Comparison of ENCODE assay signal across 8 cellular contexts in the genomic region with DNA sequence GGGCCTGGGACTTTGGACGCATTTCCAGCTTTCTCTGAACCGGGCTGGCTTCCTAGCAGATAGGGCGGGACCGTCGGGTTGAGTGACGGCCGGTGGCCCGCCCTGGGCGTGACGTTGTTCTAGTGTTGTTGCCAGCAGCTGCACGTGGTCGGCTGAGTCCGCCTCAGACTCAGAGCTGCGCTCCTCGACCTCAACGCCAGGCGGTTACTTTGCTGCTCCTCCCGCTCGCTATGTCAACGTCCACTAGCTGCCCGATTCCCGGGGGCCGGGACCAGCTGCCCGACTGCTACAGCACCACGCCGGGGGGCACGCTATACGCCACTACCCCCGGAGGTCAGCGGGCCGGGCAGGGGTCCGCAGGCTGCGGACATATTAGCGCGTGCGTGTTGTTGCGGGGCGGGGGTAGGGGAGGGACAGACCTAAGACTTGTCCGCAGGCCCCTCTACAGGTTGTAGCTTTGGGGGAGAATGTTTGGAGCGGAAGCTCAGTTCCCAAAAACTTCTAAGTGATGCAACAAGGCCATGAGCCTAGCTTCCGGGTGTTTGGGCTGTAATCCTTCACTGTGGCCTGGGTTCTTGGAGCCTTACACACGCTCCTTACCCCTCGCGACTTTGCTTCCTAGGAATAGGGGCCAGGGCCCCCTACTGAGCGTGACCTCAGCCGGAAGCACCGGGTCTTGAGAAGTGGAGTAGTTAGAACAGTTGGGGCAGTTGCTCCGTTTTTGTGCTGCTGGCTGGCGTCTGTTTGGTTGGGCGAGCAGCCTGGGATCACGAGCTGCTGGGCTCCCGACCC. TPM values are rescaled to one million over a fixed set of nuclear protein-coding genes. Genes with fewer than 3 reads are reported as not detected.
DNase-seq lines count a peak whose midpoint lies in the region; ATAC-seq and TF ChIP-seq lines count a peak whose summit lies in the region.

A gene (plus strand): TSS at position 155 of the 792 bp plus-strand sequence. CDS start 76 bp downstream, at position 231.

- H3K4me3 Mint-ChIP-seq in T-cell (peak within 1 kb of the TSS; percentile 88 to 89 (median 89)), type B pancreatic cell (peak within 1 kb of the TSS; percentile 84)

- H3K4me3 ChIP-seq in DND-41 (ENCODE audit: low read depth in 1 of 2, low read length in 2 of 2): peak within 1 kb of the TSS; percentile 9 to 57; a peak in 3 of 4 replicates
- H3K4me3 ChIP-seq in LNCaP clone FGC (ENCODE audit: low read depth, low read length): peak within 1 kb of the TSS; percentile 49
- H3K4me3 ChIP-seq in left ventricle myocardium inferior: peak within 1 kb of the TSS; percentile 70

- H3K36me3 Mint-ChIP-seq in T-cell (peaks cover 26% of the 10 kb centered on the region), type B pancreatic cell (peaks cover 11% of the 10 kb centered on the region)

- H3K27ac ChIP-seq in DND-41 (ENCODE audit: low read length) (peak within 1 kb of the TSS; percentile 83), left ventricle myocardium inferior (replicated peaks) (peak within 1 kb of the TSS; percentile 97)

- peaks cover 59% of the 10 kb centered on the region for H3K36me3 ChIP-seq in DND-41 (ENCODE audit: insufficient read depth, low read length)
- H3K36me3 ChIP-seq in left ventricle myocardium inferior: peaks cover 52% of the 10 kb centered on the region

- H3K27me3 ChIP-seq in DND-41 (ENCODE audit: insufficient read depth, low read length, poor library complexity) (no peaks in the 10 kb centered on the region), left ventricle myocardium inferior (ENCODE audit: low read depth) (no peaks in the 10 kb centered on the region)

- TF ChIP-seq CTCF in DND-41 (IDR thresholded peaks at IDR 0.05; ENCODE audit: borderline replicate concordance, extremely low read depth, low read length, poor library complexity, severe bottlenecking) (peak; percentile 51), LNCaP clone FGC (IDR thresholded peaks at IDR 0.05; ENCODE audit: control insufficient read depth, extremely low read depth, insufficient read depth) (peak; percentile 12; the same call in 1 of the 2 replicates), left ventricle myocardium inferior (IDR thresholded peaks at IDR 0.05; ENCODE audit: borderline replicate concordance) (peak; percentile 76), type B pancreatic cell (conservative IDR thresholded peaks at IDR 0.05) (peak; percentile 81)

- peak within 1 kb of the TSS; percentile 68 for H3K4me2 ChIP-seq in DND-41 (ENCODE audit: insufficient read depth, low read length)

- POLR2A ChIA-PET in T-cell (lab: Charles Lee): interaction anchor here (0.7 to 2.4 kb wide), 11 partner anchors 10 to 152 kb away, joined by 3 to 16 read pairs (median 6); a partner anchor contains a TSS

- no peaks in the 10 kb centered on the region for H3K9me3 Mint-ChIP-seq in T-cell
- H3K9me3 Mint-ChIP-seq in type B pancreatic cell: no peaks in the 10 kb centered on the region

- H4K20me1 ChIP-seq in DND-41 (ENCODE audit: insufficient read depth, low read length): peaks cover 8% of the 10 kb centered on the region; the same call in 1 of the 2 replicates

- H3K4me1 ChIP-seq in DND-41 (ENCODE audit: insufficient read depth, low read length): peaks cover 33% of the 10 kb centered on the region
- H3K4me1 ChIP-seq in left ventricle myocardium inferior: peaks cover 48% of the 10 kb centered on the region

- H3K4me1 Mint-ChIP-seq in T-cell (peaks cover 30 to 41% (median 32%) of the 10 kb centered on the region in 3 donors), type B pancreatic cell (ENCODE audit: unreplicated experiment) (peaks cover 13% of the 10 kb centered on the region)

- DNase-seq in DND-41 (peak; percentile 82), LNCaP clone FGC (ENCODE audit: low read depth) (peak; percentile 97), T-cell (peak; percentile 69 to 94 (median 88)), amniotic stem cell (lab: John Stamatoyannopoulos, UW) (peak; percentile 93), left ventricle myocardium inferior (peak; percentile 98), posterior vena cava (ENCODE audit: low spot score) (peak; percentile 99), type B pancreatic cell (ENCODE audit: extremely low spot score, unreplicated experiment) (peak; percentile 94)

- peak within 1 kb of the TSS; percentile 63 for H2AFZ ChIP-seq in DND-41 (ENCODE audit: low read depth, low read length)

- H3K27ac Mint-ChIP-seq in T-cell: peak within 1 kb of the TSS; percentile 97 to 99
- H3K27ac Mint-ChIP-seq in type B pancreatic cell: peak within 1 kb of the TSS; percentile 86

- intact Hi-C loops in left ventricle myocardium inferior (cut with micrococcal nuclease) (loop anchor here (10.0 kb wide), 1 partner anchor 97 kb away; a partner anchor contains a TSS), posterior vena cava (cut with DNase I) (loop anchor here in 1 of 2 donors (5.0 kb wide), 1 partner anchor 95 kb away; no protein-coding TSS in a partner anchor)

- ATAC-seq in DND-41 (ENCODE audit: insufficient read depth, low read depth) (peak; percentile 86), GM21825 (IDR thresholded peaks at IDR 0.05; ENCODE audit: unreplicated experiment) (peak; percentile 97), T-cell (replicated peaks in 1 of 4) (peak; percentile 97 to 98 (median 98))

- H3K27me3 Mint-ChIP-seq in T-cell (no peaks in the 10 kb centered on the region), type B pancreatic cell (no peaks in the 10 kb centered on the region)

- peak within 1 kb of the TSS; percentile 74 for H3K9ac ChIP-seq in DND-41 (ENCODE audit: low read depth, low read length)

- H3K9me3 ChIP-seq in DND-41 (ENCODE audit: insufficient read depth, low read length, severe bottlenecking): no peaks in the 10 kb centered on the region
- no peaks in the 10 kb centered on the region for H3K9me3 ChIP-seq in left ventricle myocardium inferior (replicated peaks)

- peaks cover 13% of the 10 kb centered on the region for H3K79me2 ChIP-seq in DND-41 (ENCODE audit: insufficient read depth, low read length)

- CTCF ChIA-PET in T-cell (lab: Charles Lee): interaction anchor here (0.7 to 2.5 kb wide), 20 partner anchors 10 to 192 kb away, joined by 3 to 13 read pairs (median 5); a partner anchor contains a TSS

RNA-seq across cellular contexts. Expression of the gene that starts here (rescaled TPM):
- 10 to 100 TPM; 10.6 to 23.6 (median 20.4) TPM for total RNA-seq in T-cell
- total RNA-seq in left ventricle myocardium inferior: 13.1 TPM
- total RNA-seq in posterior vena cava: 10 to 100 TPM in 1 of 2 donors, 1 to 10 TPM in 1; 8.5 to 11.0 TPM
- 4.8 and 8.4 TPM in 2 replicates for total RNA-seq in type B pancreatic cell (ENCODE audit: low replicate concordance)

Comparison
In these comparisons a context has a peak if more than half of its experiments do, and no peak if none do; other contexts are left out.
1. Peak in every context shown above with its lines: DNase-seq, ATAC-seq, H3K4me3 ChIP-seq and H3K27ac ChIP-seq.
2. CTCF ChIP-seq: peak in every context shown above with its lines; median percentile 81 in type B pancreatic cell; 76 in left ventricle myocardium inferior; 51 in DND-41; 12 in LNCaP clone FGC.